In the genomic region with DNA sequence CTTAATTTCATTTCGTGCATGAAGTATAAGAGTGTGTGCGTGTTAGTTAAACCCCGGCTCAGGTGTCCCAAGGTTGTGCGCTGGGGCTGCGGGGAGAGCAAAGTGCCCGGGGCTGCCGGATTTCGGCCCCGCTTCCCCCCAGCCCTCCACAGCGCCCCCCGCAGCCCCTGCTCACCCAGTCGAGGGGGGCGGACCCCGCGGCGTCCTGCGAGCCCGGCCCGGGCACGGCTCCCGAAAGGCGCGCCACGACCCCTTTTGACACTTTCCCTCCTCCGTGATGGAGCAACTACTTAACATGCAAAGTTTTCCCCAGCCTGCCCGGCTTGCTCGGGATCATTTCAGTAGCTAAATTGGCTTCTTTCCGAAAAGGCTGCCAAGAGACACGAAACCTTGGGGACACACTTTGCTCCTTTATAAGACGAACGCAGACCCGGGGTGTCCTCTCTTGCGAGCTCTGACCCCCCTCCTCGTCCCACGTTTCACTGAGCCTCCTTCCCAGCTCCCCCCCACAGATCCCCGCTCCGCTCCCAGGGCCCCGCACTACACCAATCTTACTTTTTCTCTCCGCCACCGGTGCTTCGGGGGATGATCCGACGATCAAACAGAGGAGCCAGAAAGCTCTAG, we compare ENCODE assay signal across 8 cellular contexts. TPM values are rescaled to one million over a fixed set of nuclear protein-coding genes. Genes with fewer than 3 reads are reported as not detected.
A peak's percentile ranks its signal among the peaks of the same experiment; 100 is the strongest.
DNase-seq lines count a peak whose midpoint lies in the region; ATAC-seq and TF ChIP-seq lines count a peak whose summit lies in the region.

No MANE protein-coding gene starts in this region.

- peak; percentile 74 for DNase-seq in activated CD4-positive, alpha-beta T cell treated with anti-CD3 and anti-CD28 coated beads, Interleukin-2, amount 10 ng/mL, durations not matched to agents 24 days and 14 days
- DNase-seq in activated CD4-positive, alpha-beta T cell treated with anti-CD3 and anti-CD28 coated beads, Interleukin-2, amount 50 U/mL, for 1 hour = no peak
- DNase-seq in erythroblast (lab: John Stamatoyannopoulos, UW) (peak; percentile 41 to 49), natural killer cell (peak; percentile 22), aorta (peak in 1 of 2 donors; percentile 80), SIG-M5 treated with dmso at 0.1 percent for 504 hours (lab: John Stamatoyannopoulos, UW; ENCODE audit: unreplicated experiment) (no peak), SIG-M5 (lab: John Stamatoyannopoulos, UW) (no peak)

- no peaks in the 10 kb centered on the region for H3K27me3 ChIP-seq in aorta (ENCODE audit: control insufficient read depth in 1 of 2, insufficient read depth in 2 of 2, low read length in 1 of 2)

- peaks cover 28% of the 10 kb centered on the region for H3K27me3 Mint-ChIP-seq in activated CD4-positive, alpha-beta T cell treated with anti-CD3 and anti-CD28 coated beads, Interleukin-2, amount 10 ng/mL, durations not matched to agents 24 days and 14 days
- H3K27me3 Mint-ChIP-seq in natural killer cell (ENCODE audit: low read depth in 2 of 2) = peaks cover 5 to 23% of the 10 kb centered on the region in 2 donors

- H3K27ac ChIP-seq in VCaP = peak overlapping the region; percentile 31; the same call in 1 of the 2 replicates
- H3K27ac ChIP-seq in aorta (ENCODE audit: low read depth in 1 of 2, low read length in 2 of 2) = no peak overlapping the region

- no peaks in the 10 kb centered on the region for H3K9me3 Mint-ChIP-seq in activated CD4-positive, alpha-beta T cell treated with anti-CD3 and anti-CD28 coated beads, Interleukin-2, amount 10 ng/mL, durations not matched to agents 24 days and 14 days
- no peaks in the 10 kb centered on the region for H3K9me3 Mint-ChIP-seq in natural killer cell

- no peak for TF ChIP-seq POLR2A in erythroblast (IDR thresholded peaks at IDR 0.05; ENCODE audit: low read length)

- peak overlapping the region; percentile 36 to 52 for H3K4me3 ChIP-seq in aorta (ENCODE audit: low read length in 2 of 2)

- WGBS in aorta, 2 donors = 1% methylated on average over 38 to 43 of the region's 43 CpGs

- H3K9me3 ChIP-seq in aorta (ENCODE audit: control insufficient read depth, low read length) = no peaks in the 10 kb centered on the region

- H3K4me1 ChIP-seq in aorta (ENCODE audit: control insufficient read depth in 1 of 2, insufficient read depth in 2 of 2, low read length in 2 of 2) = no peaks in the 10 kb centered on the region

- intact Hi-C loops in activated CD4-positive, alpha-beta T cell treated with anti-CD3 and anti-CD28 coated beads, Interleukin-2, amount 10 ng/mL, durations not matched to agents 24 days and 14 days (cut with micrococcal nuclease) = loop anchor here (2.0 to 10.0 kb wide), 4 partner anchors 15 to 1329 kb away; a partner anchor contains a TSS
- intact Hi-C loops in natural killer cell (cut with micrococcal nuclease) (loop anchor here (10.0 kb wide), 1 partner anchor 1329 kb away; a partner anchor contains a TSS), aorta (cut with DNase I) (loop anchor here in 1 of 2 donors (2.0 kb wide), 1 partner anchor 23 kb away; no protein-coding TSS in a partner anchor)

- peaks cover 35% of the 10 kb centered on the region for H3K4me1 Mint-ChIP-seq in activated CD4-positive, alpha-beta T cell treated with anti-CD3 and anti-CD28 coated beads, Interleukin-2, amount 10 ng/mL, durations not matched to agents 24 days and 14 days
- peaks cover 35 to 38% of the 10 kb centered on the region in 2 donors for H3K4me1 Mint-ChIP-seq in natural killer cell

- peak overlapping the region; percentile 67 for H3K27ac Mint-ChIP-seq in activated CD4-positive, alpha-beta T cell treated with anti-CD3 and anti-CD28 coated beads, Interleukin-2, amount 10 ng/mL, durations not matched to agents 24 days and 14 days
- peak overlapping the region; percentile 16 to 77 for H3K27ac Mint-ChIP-seq in natural killer cell

- ATAC-seq in natural killer cell = no peak
- ATAC-seq in aorta (ENCODE audit: low FRiP score) = peak; percentile 21

- peak overlapping the region; percentile 82 for H3K4me3 Mint-ChIP-seq in activated CD4-positive, alpha-beta T cell treated with anti-CD3 and anti-CD28 coated beads, Interleukin-2, amount 10 ng/mL, durations not matched to agents 24 days and 14 days
- peak overlapping the region; percentile 92 for H3K4me3 Mint-ChIP-seq in natural killer cell

- TF ChIP-seq CTCF in VCaP (conservative IDR thresholded peaks at IDR 0.05) (no peak), natural killer cell (IDR thresholded peaks at IDR 0.05) (no peak)

- no peaks in the 10 kb centered on the region for H3K36me3 ChIP-seq in aorta (ENCODE audit: control insufficient read depth in 1 of 2, insufficient read depth in 2 of 2, low read length in 1 of 2)

- peaks cover 12% of the 10 kb centered on the region for H3K36me3 Mint-ChIP-seq in activated CD4-positive, alpha-beta T cell treated with anti-CD3 and anti-CD28 coated beads, Interleukin-2, amount 10 ng/mL, durations not matched to agents 24 days and 14 days (ENCODE audit: low read depth)
- no peaks in the 10 kb centered on the region for H3K36me3 Mint-ChIP-seq in natural killer cell

RNA-seq across cellular contexts. Expression of a gene that starts 0.6 kb away (rescaled TPM):
- 26.6 and 28.0 TPM in 2 replicates for total RNA-seq in activated CD4-positive, alpha-beta T cell treated with anti-CD3 and anti-CD28 coated beads, Interleukin-2, amount 10 ng/mL, durations not matched to agents 24 days and 14 days
- 1 to 10 TPM; 4.3 to 5.8 (median 4.6) TPM for total RNA-seq in natural killer cell
- 10 to 100 TPM in 1 of 2 donors, 1 to 10 TPM in 1; 5.2 to 15.8 TPM for total RNA-seq in aorta
- 10 to 100 TPM in 1 of 2 donors, 1 to 10 TPM in 1; 9.1 to 20.5 TPM for polyA plus RNA-seq in aorta

RNA-seq across cellular contexts. Expression of a gene that starts 39.9 kb away (rescaled TPM):
- total RNA-seq in activated CD4-positive, alpha-beta T cell treated with anti-CD3 and anti-CD28 coated beads, Interleukin-2, amount 10 ng/mL, durations not matched to agents 24 days and 14 days = 210 and 240 TPM in 2 replicates
- total RNA-seq in natural killer cell = 10 to 100 TPM; 45.1 to 52.8 (median 49.3) TPM
- total RNA-seq in aorta = 10 to 100 TPM; 19.6 to 20.9 TPM
- polyA plus RNA-seq in aorta = 10 to 100 TPM in 1 of 2 donors, 1 to 10 TPM in 1; 5.8 to 11.1 TPM

Comparison
In these comparisons a context has a peak if more than half of its experiments do, and no peak if none do; other contexts are left out.
1. DNase-seq: peak in activated CD4-positive, alpha-beta T cell treated with anti-CD3 and anti-CD28 coated beads, Interleukin-2, amount 10 ng/mL, durations not matched to agents 24 days and 14 days (single experiment), erythroblast (2 of 2) and natural killer cell (single experiment); none in activated CD4-positive, alpha-beta T cell treated with anti-CD3 and anti-CD28 coated beads, Interleukin-2, amount 50 U/mL, for 1 hour (single experiment), SIG-M5 treated with dmso at 0.1 percent for 504 hours (single experiment) and SIG-M5 (single experiment).